12 cellular contexts compared by ENCODE assay signal in genomic region chr12:131724534-131724933, GRCh38.
"Had no signal": no experiment of that assay in that cellular context is flagged by ENCODE, and none has a peak within 500 bp of the region (broad histone marks: within the 10 kb centered on the region; RNA-seq: fewer than 3 reads in every experiment).

No MANE protein-coding gene starts in this region.

- H3K9me3 ChIP-seq: psoas muscle, right lobe of liver had no signal

- DNase-seq: activated CD4-positive, alpha-beta T cell treated with anti-CD3 and anti-CD28 coated beads, Interleukin-2, amount 50 U/mL, for 4 hours; activated gamma-delta T cell; hypothalamus; right lobe of liver; stimulated activated naive CD4-positive, alpha-beta T cell treated with Interleukin-2 at 50 U/mL for 16 hours; T-helper 2 cell; trophoblast cell had no signal

- ATAC-seq: left lobe of liver; natural killer cell treated with Interleukin-12 subunit alpha and Interleukin-12 subunit beta and Interleukin-15 and Interleukin-18, amount 100 ng/mL, for 72 hours; psoas muscle; right lobe of liver had no signal

- H3K4me3 Mint-ChIP-seq: central memory CD8-positive, alpha-beta T cell; dendritic cell treated with granulocyte-macrophage colony-stimulating factor and Interleukin-4, amounts not matched to agents 40 ng/mL and 50 ng/mL, for 4 days; natural killer cell treated with Interleukin-12 subunit alpha and Interleukin-12 subunit beta and Interleukin-15 and Interleukin-18, amount 100 ng/mL, for 72 hours had no signal

- H3K9me3 Mint-ChIP-seq: central memory CD8-positive, alpha-beta T cell; dendritic cell treated with granulocyte-macrophage colony-stimulating factor and Interleukin-4, amounts not matched to agents 40 ng/mL and 50 ng/mL, for 4 days; natural killer cell treated with Interleukin-12 subunit alpha and Interleukin-12 subunit beta and Interleukin-15 and Interleukin-18, amount 100 ng/mL, for 72 hours had no signal

- H3K27ac Mint-ChIP-seq: dendritic cell treated with granulocyte-macrophage colony-stimulating factor and Interleukin-4, amounts not matched to agents 40 ng/mL and 50 ng/mL, for 4 days; natural killer cell treated with Interleukin-12 subunit alpha and Interleukin-12 subunit beta and Interleukin-15 and Interleukin-18, amount 100 ng/mL, for 72 hours had no signal

- H3K27ac ChIP-seq: psoas muscle, right lobe of liver had no signal

- H3K27me3 ChIP-seq: right lobe of liver had no signal

- H3K27me3 Mint-ChIP-seq: central memory CD8-positive, alpha-beta T cell; dendritic cell treated with granulocyte-macrophage colony-stimulating factor and Interleukin-4, amounts not matched to agents 40 ng/mL and 50 ng/mL, for 4 days; natural killer cell treated with Interleukin-12 subunit alpha and Interleukin-12 subunit beta and Interleukin-15 and Interleukin-18, amount 100 ng/mL, for 72 hours had no signal

- H3K4me3 ChIP-seq: psoas muscle, right lobe of liver had no signal

- H3K4me1 ChIP-seq: right lobe of liver had no signal
